23 cellular contexts compared by ENCODE assay signal in the genomic region with DNA sequence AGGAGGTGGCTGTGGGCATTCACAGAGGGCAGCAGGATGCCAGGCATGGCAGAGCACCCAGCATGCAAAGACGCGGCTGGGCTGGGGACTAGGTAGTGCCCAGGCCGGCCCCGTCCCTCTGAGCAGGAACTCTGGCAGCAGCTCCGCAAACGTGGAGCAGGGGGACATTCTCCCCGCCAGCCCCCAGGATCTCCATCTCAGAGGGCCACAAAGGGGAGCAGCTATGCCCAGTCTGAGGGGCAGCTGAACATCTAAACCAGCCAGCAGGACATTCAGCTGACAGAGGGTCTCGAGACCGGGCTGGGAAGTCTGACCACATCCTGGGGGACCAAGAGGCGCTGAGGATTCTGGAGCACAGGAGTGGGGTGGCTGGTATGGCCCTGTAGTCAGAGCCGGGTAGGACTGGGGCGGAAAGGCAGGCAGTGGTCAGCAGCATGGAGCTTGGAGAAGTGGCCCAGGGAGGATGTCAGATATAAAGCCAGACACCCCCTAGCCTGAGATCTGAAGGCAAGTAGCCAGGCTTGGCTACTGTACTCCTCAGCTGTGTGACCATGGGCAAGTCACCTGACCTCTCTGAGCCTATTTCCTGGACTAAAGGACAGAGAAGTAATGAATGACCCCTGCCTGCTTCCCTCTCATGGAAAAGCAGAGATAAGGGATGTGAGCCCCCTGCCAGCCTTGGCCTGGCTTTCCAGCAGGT. TPM values are rescaled to one million over a fixed set of nuclear protein-coding genes. Genes with fewer than 3 reads are reported as not detected.
"Had no signal": no experiment of that assay in that cellular context is flagged by ENCODE, and none has a peak within 500 bp of the region (broad histone marks: within the 10 kb centered on the region; RNA-seq: fewer than 3 reads in every experiment).

No MANE protein-coding gene starts in this region.

- DNase-seq: activated CD4-positive, alpha-beta T cell treated with anti-CD3 and anti-CD28 coated beads for 1 hour; activated CD4-positive, alpha-beta T cell treated with anti-CD3 and anti-CD28 coated beads, Interleukin-2, amount 10 ng/mL, durations not matched to agents 24 days and 14 days; activated CD4-positive, alpha-beta T cell treated with anti-CD3 and anti-CD28 coated beads, Interleukin-2, amount 50 U/mL, for 48 hours; activated CD8-positive, alpha-beta memory T cell treated with anti-CD3 and anti-CD28 coated beads, Interleukin-2, amount 10 ng/mL, durations not matched to agents 7 days and 5 days; activated effector memory CD4-positive, alpha-beta T cell treated with anti-CD3 and anti-CD28 coated beads, Interleukin-2, amount 50 U/mL, for 16 hours; activated naive CD4-positive, alpha-beta T cell treated with Interleukin-2 at 50 U/mL for 16 hours; activated T-cell treated with anti-CD3 and anti-CD28 coated beads, Interleukin-2, amount 50 U/mL, for 4 hours; central memory CD4-positive, alpha-beta T cell; KG1; NCI-H1048; NCI-H146; NCI-H187 treated with DMSO at 0.1 percent for 48 hours; NCI-H2171; NCI-H2227 treated with DMSO at 0.1 percent for 48 hours; NCI-H526; NCI-H774; OCI-M1; SHP77 treated with DMSO at 0.1 percent for 48 hours had no signal

- ATAC-seq: activated CD8-positive, alpha-beta memory T cell treated with anti-CD3 and anti-CD28 coated beads, Interleukin-2, amount 10 ng/mL, durations not matched to agents 7 days and 5 days; activated naive CD4-positive, alpha-beta T cell treated with anti-CD3 and anti-CD28 coated beads, Interleukin-2, amount 50 U/mL, for 72 hours; activated T-cell treated with anti-CD3 and anti-CD28 coated beads, Interleukin-2, amount 50 U/mL, for 4 hours; Panc1; WTC11 had no signal

RNA-seq across cellular contexts. Expression of a gene that starts 18.6 kb away (rescaled TPM):
- total RNA-seq: activated CD4-positive, alpha-beta T cell treated with anti-CD3 and anti-CD28 coated beads, Interleukin-2, amount 10 ng/mL, durations not matched to agents 24 days and 14 days; activated CD8-positive, alpha-beta memory T cell treated with anti-CD3 and anti-CD28 coated beads, Interleukin-2, amount 10 ng/mL, durations not matched to agents 7 days and 5 days; activated naive CD4-positive, alpha-beta T cell treated with anti-CD3 and anti-CD28 coated beads, Interleukin-2, amount 50 U/mL, for 72 hours; NCI-H460; SK-MEL-5 had no signal
